ENCODE assay signal across 12 cellular contexts in the genomic region with DNA sequence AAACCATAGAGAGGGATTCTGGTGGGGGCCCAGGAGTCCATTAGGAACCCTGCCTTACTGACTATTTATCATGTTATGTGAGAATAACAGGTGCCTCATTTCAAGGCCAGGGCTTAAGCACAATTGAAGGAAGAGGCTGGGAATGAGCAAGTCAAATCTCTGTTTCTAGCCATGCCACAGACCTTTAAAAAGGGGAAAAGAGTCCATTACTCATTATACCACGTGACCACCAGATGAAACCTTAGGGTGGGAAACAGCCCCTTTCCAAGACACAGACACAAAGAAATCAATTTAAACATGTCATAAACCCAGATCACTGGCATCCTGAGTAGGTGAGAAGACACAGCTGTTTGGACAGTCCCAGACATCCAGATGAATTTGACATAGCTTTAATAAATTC.
"Had no signal": no experiment of that assay in that cellular context is flagged by ENCODE, and none has a peak within 500 bp of the region (broad histone marks: within the 10 kb centered on the region; RNA-seq: fewer than 3 reads in every experiment).

No MANE protein-coding gene starts in this region.

- H3K36me3 ChIP-seq: thyroid gland had no signal

- H3K4me3 Mint-ChIP-seq: activated CD8-positive, alpha-beta memory T cell treated with anti-CD3 and anti-CD28 coated beads, Interleukin-2, amount 10 ng/mL, durations not matched to agents 7 days and 5 days; activated naive CD8-positive, alpha-beta T cell; activated T-cell treated with anti-CD3 and anti-CD28 coated beads, Interleukin-2, amount 50 U/mL, for 4 hours; naive thymus-derived CD8-positive, alpha-beta T cell had no signal

- H3K27ac ChIP-seq: psoas muscle, thyroid gland had no signal

- DNase-seq: activated CD4-positive, alpha-beta T cell treated with anti-CD3 and anti-CD28 coated beads, Interleukin-2, amount 50 U/mL, for 48 hours; activated CD8-positive, alpha-beta memory T cell treated with anti-CD3 and anti-CD28 coated beads, Interleukin-2, amount 10 ng/mL, durations not matched to agents 7 days and 5 days; activated gamma-delta T cell; activated T-cell treated with anti-CD3 and anti-CD28 coated beads, Interleukin-2, amount 50 U/mL, for 4 hours; naive thymus-derived CD8-positive, alpha-beta T cell; psoas muscle; stimulated activated CD4-positive, alpha-beta T cell treated with anti-CD3 and anti-CD28 coated beads, Interleukin-4, amount 100 ng/mL, for 24 hours had no signal

- H3K27ac Mint-ChIP-seq: activated CD8-positive, alpha-beta memory T cell treated with anti-CD3 and anti-CD28 coated beads, Interleukin-2, amount 10 ng/mL, durations not matched to agents 7 days and 5 days; activated naive CD8-positive, alpha-beta T cell; naive thymus-derived CD8-positive, alpha-beta T cell had no signal

- H3K27me3 ChIP-seq: thyroid gland had no signal

- H3K4me1 Mint-ChIP-seq: naive thymus-derived CD8-positive, alpha-beta T cell had no signal

- H3K4me3 ChIP-seq: lung, psoas muscle, thyroid gland had no signal

- H3K9me3 Mint-ChIP-seq: activated T-cell treated with anti-CD3 and anti-CD28 coated beads, Interleukin-2, amount 50 U/mL, for 4 hours; naive thymus-derived CD8-positive, alpha-beta T cell had no signal

- FAIRE-seq: colon, urothelium cell line had no signal

- ATAC-seq: activated CD8-positive, alpha-beta memory T cell treated with anti-CD3 and anti-CD28 coated beads, Interleukin-2, amount 10 ng/mL, durations not matched to agents 7 days and 5 days; naive thymus-derived CD8-positive, alpha-beta T cell had no signal

- H3K9me3 ChIP-seq: psoas muscle, thyroid gland had no signal
